ENCODE assay signal across 1 cellular context in the genomic region with DNA sequence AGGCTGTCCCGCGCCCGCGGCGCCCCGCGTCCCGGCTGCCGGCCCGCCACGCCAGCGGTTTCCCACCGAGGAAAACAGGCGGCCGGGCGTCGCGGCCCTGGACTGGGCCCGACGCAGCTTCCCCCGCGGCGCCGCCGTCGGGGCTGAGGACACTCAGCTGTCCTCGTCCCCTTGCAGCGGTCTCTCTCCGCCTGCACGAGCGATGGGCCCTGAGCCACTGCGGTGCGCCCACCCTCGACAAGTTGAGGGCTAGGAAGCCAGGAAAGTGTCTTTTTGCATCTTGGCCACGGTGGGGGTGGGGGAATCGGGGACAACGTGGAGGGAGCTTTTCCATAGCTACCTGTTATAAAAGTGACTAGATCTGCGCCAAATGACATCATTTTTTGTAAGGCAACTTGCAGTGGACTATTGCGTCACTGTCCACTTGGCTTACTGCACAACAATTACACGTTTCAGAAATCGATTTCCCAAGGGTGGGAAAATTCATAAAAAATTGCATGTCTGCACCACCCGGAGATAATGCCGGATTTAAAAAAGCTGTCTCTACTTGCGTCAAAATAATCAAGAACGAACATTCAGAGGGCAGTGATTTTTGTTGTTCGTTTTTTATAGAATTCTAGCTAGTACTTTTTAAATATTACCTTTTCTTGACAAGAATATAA.
TF ChIP-seq lines count a peak whose summit lies in the region.

No MANE protein-coding gene starts in this region.

TF ChIP-seq in HEK293, 187 proteins besides CTCF, POLR2A, EP300 and RAD21 (continued from another document):
- TF ChIP-seq, protein P1, sequence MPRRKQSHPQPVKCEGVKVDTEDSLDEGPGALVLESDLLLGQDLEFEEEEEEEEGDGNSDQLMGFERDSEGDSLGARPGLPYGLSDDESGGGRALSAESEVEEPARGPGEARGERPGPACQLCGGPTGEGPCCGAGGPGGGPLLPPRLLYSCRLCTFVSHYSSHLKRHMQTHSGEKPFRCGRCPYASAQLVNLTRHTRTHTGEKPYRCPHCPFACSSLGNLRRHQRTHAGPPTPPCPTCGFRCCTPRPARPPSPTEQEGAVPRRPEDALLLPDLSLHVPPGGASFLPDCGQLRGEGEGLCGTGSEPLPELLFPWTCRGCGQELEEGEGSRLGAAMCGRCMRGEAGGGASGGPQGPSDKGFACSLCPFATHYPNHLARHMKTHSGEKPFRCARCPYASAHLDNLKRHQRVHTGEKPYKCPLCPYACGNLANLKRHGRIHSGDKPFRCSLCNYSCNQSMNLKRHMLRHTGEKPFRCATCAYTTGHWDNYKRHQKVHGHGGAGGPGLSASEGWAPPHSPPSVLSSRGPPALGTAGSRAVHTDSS (tag by site-specific recombination; IDR thresholded peaks at IDR 0.05) = no peak
- TF ChIP-seq ZFP41 (tag by site-specific recombination; IDR thresholded peaks at IDR 0.05; ENCODE audit: borderline replicate concordance) = no peak
- peak; percentile 70; the same call in 1 of the 2 replicates for TF ChIP-seq BCL11B (tag by site-specific recombination; IDR thresholded peaks at IDR 0.05; ENCODE audit: low read depth)
- TF ChIP-seq ZNF48 (tag by site-specific recombination; IDR thresholded peaks at IDR 0.05) = no peak
- no peak for TF ChIP-seq REPIN1 (tag by site-specific recombination; IDR thresholded peaks at IDR 0.05; ENCODE audit: low read depth)
- no peak for TF ChIP-seq PRDM4 (tag by site-specific recombination; IDR thresholded peaks at IDR 0.05)
- TF ChIP-seq GLI4 (tag by site-specific recombination; IDR thresholded peaks at IDR 0.05) = no peak
- TF ChIP-seq RBAK (tag by site-specific recombination; IDR thresholded peaks at IDR 0.05) = no peak
- TF ChIP-seq ZNF747 (tag by site-specific recombination; IDR thresholded peaks at IDR 0.05) = no peak
- no peak for TF ChIP-seq MZF1 (tag by site-specific recombination; IDR thresholded peaks at IDR 0.05; ENCODE audit: borderline replicate concordance)
- TF ChIP-seq ZNF335 (tag by site-specific recombination; conservative IDR thresholded peaks at IDR 0.05) = peak; percentile 85
- TF ChIP-seq ZNF777 (tag by site-specific recombination; IDR thresholded peaks at IDR 0.05; ENCODE audit: borderline replicate concordance) = peak; percentile 88; the same call in 1 of the 2 replicates
- no peak for TF ChIP-seq ZNF10 (tag by site-specific recombination; IDR thresholded peaks at IDR 0.05)
- peak; percentile 90 for TF ChIP-seq SCRT2 (tag by site-specific recombination; IDR thresholded peaks at IDR 0.05)
- peak; percentile 62 for TF ChIP-seq KLF17 (tag by site-specific recombination; IDR thresholded peaks at IDR 0.05)
- TF ChIP-seq ZNF266 (tag by site-specific recombination; IDR thresholded peaks at IDR 0.05; ENCODE audit: low read depth) = no peak
- TF ChIP-seq, protein P2, sequence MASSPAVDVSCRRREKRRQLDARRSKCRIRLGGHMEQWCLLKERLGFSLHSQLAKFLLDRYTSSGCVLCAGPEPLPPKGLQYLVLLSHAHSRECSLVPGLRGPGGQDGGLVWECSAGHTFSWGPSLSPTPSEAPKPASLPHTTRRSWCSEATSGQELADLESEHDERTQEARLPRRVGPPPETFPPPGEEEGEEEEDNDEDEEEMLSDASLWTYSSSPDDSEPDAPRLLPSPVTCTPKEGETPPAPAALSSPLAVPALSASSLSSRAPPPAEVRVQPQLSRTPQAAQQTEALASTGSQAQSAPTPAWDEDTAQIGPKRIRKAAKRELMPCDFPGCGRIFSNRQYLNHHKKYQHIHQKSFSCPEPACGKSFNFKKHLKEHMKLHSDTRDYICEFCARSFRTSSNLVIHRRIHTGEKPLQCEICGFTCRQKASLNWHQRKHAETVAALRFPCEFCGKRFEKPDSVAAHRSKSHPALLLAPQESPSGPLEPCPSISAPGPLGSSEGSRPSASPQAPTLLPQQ (tag by site-specific recombination; IDR thresholded peaks at IDR 0.05) = peak; percentile 68
- TF ChIP-seq ZBTB44 (tag by site-specific recombination; IDR thresholded peaks at IDR 0.05) = peak; percentile 75
- TF ChIP-seq REST (tag by site-specific recombination; IDR thresholded peaks at IDR 0.05) = no peak
- no peak; the same call in 1 of the 2 replicates for TF ChIP-seq ZNF596 (tag by site-specific recombination; IDR thresholded peaks at IDR 0.05)
- no peak; the same call in 1 of the 2 replicates for TF ChIP-seq ZNF366 (tag by site-specific recombination; conservative IDR thresholded peaks at IDR 0.05)
- TF ChIP-seq ZNF549 (tag by site-specific recombination; IDR thresholded peaks at IDR 0.05) = no peak
- no peak for TF ChIP-seq ZNF132 (tag by site-specific recombination; IDR thresholded peaks at IDR 0.05; ENCODE audit: borderline replicate concordance)
- no peak for TF ChIP-seq ZNF785 (tag by site-specific recombination; IDR thresholded peaks at IDR 0.05)
- TF ChIP-seq ZNF391 (tag by site-specific recombination; IDR thresholded peaks at IDR 0.05; ENCODE audit: borderline replicate concordance, low read depth) = 0 out of 2 replicates have a peak, but pooled peaks have one; percentile 39
- peak; percentile 60 for TF ChIP-seq ZBTB17 (tag by site-specific recombination; IDR thresholded peaks at IDR 0.05)
- peak; percentile 97 for TF ChIP-seq ZNF629 (tag by site-specific recombination; IDR thresholded peaks at IDR 0.05)
- TF ChIP-seq, protein P3, sequence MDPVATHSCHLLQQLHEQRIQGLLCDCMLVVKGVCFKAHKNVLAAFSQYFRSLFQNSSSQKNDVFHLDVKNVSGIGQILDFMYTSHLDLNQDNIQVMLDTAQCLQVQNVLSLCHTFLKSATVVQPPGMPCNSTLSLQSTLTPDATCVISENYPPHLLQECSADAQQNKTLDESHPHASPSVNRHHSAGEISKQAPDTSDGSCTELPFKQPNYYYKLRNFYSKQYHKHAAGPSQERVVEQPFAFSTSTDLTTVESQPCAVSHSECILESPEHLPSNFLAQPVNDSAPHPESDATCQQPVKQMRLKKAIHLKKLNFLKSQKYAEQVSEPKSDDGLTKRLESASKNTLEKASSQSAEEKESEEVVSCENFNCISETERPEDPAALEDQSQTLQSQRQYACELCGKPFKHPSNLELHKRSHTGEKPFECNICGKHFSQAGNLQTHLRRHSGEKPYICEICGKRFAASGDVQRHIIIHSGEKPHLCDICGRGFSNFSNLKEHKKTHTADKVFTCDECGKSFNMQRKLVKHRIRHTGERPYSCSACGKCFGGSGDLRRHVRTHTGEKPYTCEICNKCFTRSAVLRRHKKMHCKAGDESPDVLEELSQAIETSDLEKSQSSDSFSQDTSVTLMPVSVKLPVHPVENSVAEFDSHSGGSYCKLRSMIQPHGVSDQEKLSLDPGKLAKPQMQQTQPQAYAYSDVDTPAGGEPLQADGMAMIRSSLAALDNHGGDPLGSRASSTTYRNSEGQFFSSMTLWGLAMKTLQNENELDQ (tag by site-specific recombination; IDR thresholded peaks at IDR 0.05; ENCODE audit: low read depth) = no peak
- TF ChIP-seq ZNF2 (tag by site-specific recombination; IDR thresholded peaks at IDR 0.05) = 0 out of 2 replicates have a peak, but pooled peaks have one; percentile 53
- peak; percentile 43; the same call in 1 of the 2 replicates for TF ChIP-seq ZNF843 (tag by site-specific recombination; IDR thresholded peaks at IDR 0.05)
- TF ChIP-seq ZSCAN30 (tag by site-specific recombination; IDR thresholded peaks at IDR 0.05) = peak; percentile 55; the same call in 1 of the 2 replicates
- no peak for TF ChIP-seq TCF7L2 (IDR thresholded peaks at IDR 0.05; ENCODE audit: borderline replicate concordance, low read depth, low read length)
- TF ChIP-seq ZNF768 (tag by site-specific recombination; IDR thresholded peaks at IDR 0.05) = no peak
- no peak; the same call in 1 of the 2 replicates for TF ChIP-seq ZXDB (tag by site-specific recombination; IDR thresholded peaks at IDR 0.05)
